1 cellular context compared by ENCODE assay signal in the genomic region with DNA sequence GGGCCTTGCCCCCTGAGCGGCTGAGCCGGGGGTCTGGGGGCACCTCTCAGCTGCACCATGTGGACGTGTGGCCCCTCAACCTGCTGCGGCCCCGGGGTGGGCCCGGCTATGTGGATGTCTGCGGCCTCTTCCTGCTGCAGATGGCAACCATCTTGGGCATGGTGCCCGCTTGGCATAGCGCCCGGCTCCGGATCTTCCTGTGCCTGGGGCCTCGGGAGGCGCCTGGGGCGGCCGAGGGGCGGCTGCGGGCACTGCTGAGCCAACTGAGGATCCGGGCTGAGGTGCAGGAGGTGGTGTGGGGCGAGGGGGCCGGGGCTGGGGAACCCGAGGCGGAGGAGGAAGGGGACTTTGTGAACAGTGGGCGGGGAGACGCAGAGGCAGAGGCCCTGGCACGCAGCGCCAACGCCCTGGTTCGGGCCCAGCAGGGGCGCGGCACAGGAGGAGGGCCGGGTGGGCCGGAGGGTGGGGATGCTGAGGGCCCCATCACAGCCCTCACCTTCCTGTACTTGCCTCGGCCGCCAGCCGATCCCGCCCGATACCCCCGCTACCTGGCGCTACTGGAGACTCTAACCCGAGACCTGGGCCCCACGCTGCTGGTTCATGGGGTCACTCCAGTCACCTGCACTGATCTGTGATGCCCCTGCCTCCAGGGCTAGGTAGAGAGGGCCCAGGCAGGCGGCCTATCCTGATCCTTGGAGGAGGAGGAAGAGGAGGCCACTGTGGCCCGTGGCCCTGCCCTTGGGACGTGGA.
TF ChIP-seq lines count a peak whose summit lies in the region.

No MANE protein-coding gene starts in this region.

TF ChIP-seq in HepG2, 621 proteins besides CTCF, POLR2A, EP300 and RAD21:
- TF ChIP-seq HNRNPL (IDR thresholded peaks at IDR 0.05; ENCODE audit: low read depth, low read length) (peak; percentile 65; the same call in 1 of the 2 replicates), ZNF12 (CRISPR knock-in tag; IDR thresholded peaks at IDR 0.05) (no peak)
TF ChIP-seq in HepG2: peak in this region for 1.
